ENCODE assay signal across 12 cellular contexts in genomic region chr11:130243816-130244215, GRCh38.
A peak's percentile ranks its signal among the peaks of the same experiment; 100 is the strongest.
DNase-seq lines count a peak whose midpoint lies in the region; ATAC-seq, FAIRE-seq and TF ChIP-seq lines count a peak whose summit lies in the region.
"Had no signal": no experiment of that assay in that cellular context is flagged by ENCODE, and none has a peak within 500 bp of the region (broad histone marks: within the 10 kb centered on the region; RNA-seq: fewer than 3 reads in every experiment).

No MANE protein-coding gene starts in this region.

- ATAC-seq in GM19463 (IDR thresholded peaks at IDR 0.05; ENCODE audit: unreplicated experiment) (peak; percentile 90), HG03066 (IDR thresholded peaks at IDR 0.05; ENCODE audit: low read depth, unreplicated experiment) (peak; percentile 75), gastrocnemius medialis (no peak)
- ATAC-seq in activated CD8-positive, alpha-beta T cell treated with anti-CD3 and anti-CD28 coated beads for 36 hours = peak; percentile 49

- peak; percentile 92 for FAIRE-seq in GM12892 (lab: Jason Lieb, UNC)
- FAIRE-seq: frontal cortex had no signal

- no peak for TF ChIP-seq CTCF in activated CD8-positive, alpha-beta T cell treated with anti-CD3 and anti-CD28 coated beads for 36 hours (IDR thresholded peaks at IDR 0.05)
- TF ChIP-seq CTCF in gastrocnemius medialis (IDR thresholded peaks at IDR 0.05 in 4 of 5, conservative IDR thresholded peaks at IDR 0.05 in 1 of 5) = no peak
- TF ChIP-seq CTCF in nephron progenitor cell (IDR thresholded peaks at IDR 0.05) = no peak

- no peak overlapping the region for H3K4me3 ChIP-seq in gastrocnemius medialis

- in situ Hi-C loops in gastrocnemius medialis (cut with MboI; ENCODE audit: low sequenced_read_pairs in 4 of 4) = no loop called here

- POLR2A ChIA-PET in activated CD8-positive, alpha-beta T cell treated with anti-CD3 and anti-CD28 coated beads for 36 hours (lab: Charles Lee) = no interaction called here

- no peaks in the 10 kb centered on the region for H3K27me3 Mint-ChIP-seq in activated CD8-positive, alpha-beta T cell treated with anti-CD3 and anti-CD28 coated beads for 36 hours
- no peaks in the 10 kb centered on the region for H3K27me3 Mint-ChIP-seq in nephron progenitor cell (ENCODE audit: low read depth, poor library complexity)

- no peak overlapping the region for H3K27ac Mint-ChIP-seq in activated CD8-positive, alpha-beta T cell treated with anti-CD3 and anti-CD28 coated beads for 36 hours
- no peak overlapping the region for H3K27ac Mint-ChIP-seq in nephron progenitor cell

- H3K4me3 Mint-ChIP-seq in activated CD8-positive, alpha-beta T cell treated with anti-CD3 and anti-CD28 coated beads for 36 hours = no peak overlapping the region
- no peak overlapping the region for H3K4me3 Mint-ChIP-seq in nephron progenitor cell

- H3K36me3 Mint-ChIP-seq in activated CD8-positive, alpha-beta T cell treated with anti-CD3 and anti-CD28 coated beads for 36 hours (ENCODE audit: low read depth) = peaks cover 15% of the 10 kb centered on the region
- peaks cover 20% of the 10 kb centered on the region for H3K36me3 Mint-ChIP-seq in nephron progenitor cell (ENCODE audit: low read depth)

- H3K9me3 Mint-ChIP-seq in activated CD8-positive, alpha-beta T cell treated with anti-CD3 and anti-CD28 coated beads for 36 hours = no peaks in the 10 kb centered on the region
- H3K9me3 Mint-ChIP-seq in nephron progenitor cell = no peaks in the 10 kb centered on the region

- H3K9me3 ChIP-seq in gastrocnemius medialis = no peaks in the 10 kb centered on the region

- CTCF ChIA-PET in activated CD8-positive, alpha-beta T cell treated with anti-CD3 and anti-CD28 coated beads for 36 hours (lab: Charles Lee) = interaction anchor here (1.2 kb wide), 1 partner anchor 31 kb away, joined by 3 read pairs; no protein-coding TSS in a partner anchor

- H3K4me1 Mint-ChIP-seq in activated CD8-positive, alpha-beta T cell treated with anti-CD3 and anti-CD28 coated beads for 36 hours (ENCODE audit: low read depth) = peaks cover 26% of the 10 kb centered on the region
- peaks cover 20% of the 10 kb centered on the region for H3K4me1 Mint-ChIP-seq in nephron progenitor cell

- no peak for TF ChIP-seq POLR2A in GM12892 (IDR thresholded peaks at IDR 0.05; ENCODE audit: low read depth, low read length)
- no peak for TF ChIP-seq POLR2A in gastrocnemius medialis (IDR thresholded peaks at IDR 0.05)

- DNase-seq in GM12892 (ENCODE audit: insufficient read length) (no peak), gastrocnemius medialis (no peak), cerebellum (ENCODE audit: low spot score) (no peak), nephron progenitor cell (no peak), HuH-7.5 (ENCODE audit: low spot score) (no peak)
- no peak for DNase-seq in activated CD8-positive, alpha-beta T cell treated with anti-CD3 and anti-CD28 coated beads for 36 hours
- DNase-seq: DMS79, NCI-H1694, Right ventricle myocardium superior had no signal

- H3K27ac ChIP-seq in gastrocnemius medialis = no peak overlapping the region

- H3K4me1 ChIP-seq in gastrocnemius medialis = peaks cover 7 to 12% of the 10 kb centered on the region in 2 donors

- peaks cover 0 to 9% of the 10 kb centered on the region in 2 donors for H3K36me3 ChIP-seq in gastrocnemius medialis

- intact Hi-C loops in activated CD8-positive, alpha-beta T cell treated with anti-CD3 and anti-CD28 coated beads for 36 hours (cut with micrococcal nuclease) = no loop called here
- intact Hi-C loops in gastrocnemius medialis (cut with DNase I; ENCODE audit: low total_unique reads) = no loop called here

- H3K27me3 ChIP-seq in gastrocnemius medialis = no peaks in the 10 kb centered on the region

Comparison
In these comparisons a context has a peak if more than half of its experiments do, and no peak if none do; other contexts are left out.
1. ATAC-seq: peak in GM19463 (single experiment), HG03066 (single experiment) and activated CD8-positive, alpha-beta T cell treated with anti-CD3 and anti-CD28 coated beads for 36 hours (single experiment); none in gastrocnemius medialis (0 of 2).